In genomic region chr5:104800440-104801048, GRCh38 we compare ENCODE assay signal across 14 cellular contexts.
DNase-seq lines count a peak whose midpoint lies in the region; ATAC-seq, FAIRE-seq and TF ChIP-seq lines count a peak whose summit lies in the region.
"Had no signal": no experiment of that assay in that cellular context is flagged by ENCODE, and none has a peak within 500 bp of the region (broad histone marks: within the 10 kb centered on the region; RNA-seq: fewer than 3 reads in every experiment).

No MANE protein-coding gene starts in this region.

- peak; percentile 37 for TF ChIP-seq RAD21 in GM12878 (IDR thresholded peaks at IDR 0.05; ENCODE audit: insufficient read depth, low read depth, low read length)

- SMC1A ChIA-PET in GM12878 (lab: Charles Lee; ENCODE audit: uncharacterized antibody, unreplicated experiment) = interaction anchor here (0.9 to 1.8 kb wide), 5 partner anchors 12 to 992 kb away, joined by 3 to 8 read pairs (median 4); no protein-coding TSS in a partner anchor

- ATAC-seq in GM12878 (peak; percentile 81), HG02623 (IDR thresholded peaks at IDR 0.05; ENCODE audit: unreplicated experiment) (no peak), Right ventricle myocardium inferior (no peak), HG03520 (IDR thresholded peaks at IDR 0.05; ENCODE audit: unreplicated experiment) (no peak)
- ATAC-seq: natural killer cell treated with Interleukin-12 subunit alpha and Interleukin-12 subunit beta and Interleukin-15 and Interleukin-18, amount 100 ng/mL, for 72 hours had no signal

- intact Hi-C loops in GM12878 (cut with micrococcal nuclease; ENCODE audit: unreplicated experiment) = loop anchor here (2.0 kb wide), 1 partner anchor 454 kb away; no protein-coding TSS in a partner anchor
- intact Hi-C loops in Right ventricle myocardium inferior (cut with DNase I) = no loop called here

- H3F3A ChIP-seq in Loucy (ENCODE audit: low read depth) = no peaks in the 10 kb centered on the region

- TF ChIP-seq POLR2A in GM12878 (IDR thresholded peaks at IDR 0.05; ENCODE audit: low read depth, low read length) = no peak

- no peak overlapping the region for H3K4me3 Mint-ChIP-seq in nephron progenitor cell
- H3K4me3 Mint-ChIP-seq: natural killer cell treated with Interleukin-12 subunit alpha and Interleukin-12 subunit beta and Interleukin-15 and Interleukin-18, amount 100 ng/mL, for 72 hours had no signal

- 7% methylated on average over 4 of the region's 4 CpGs for WGBS in GM12878 (ENCODE audit: insufficient coverage, insufficient replicate concordance, low lambda C conversion rate, missing lambda C conversion rate)

- H3K4me3 ChIP-seq in Loucy (ENCODE audit: low read length, poor library complexity, severe bottlenecking) (no peak overlapping the region), GM12878 (no peak overlapping the region)

- no peaks in the 10 kb centered on the region for H3K9me2 ChIP-seq in Loucy (replicated peaks; ENCODE audit: low read depth, low read length)

- no peak for TF ChIP-seq EP300 in GM12878 (IDR thresholded peaks at IDR 0.05; ENCODE audit: borderline replicate concordance in 1 of 2, control insufficient read depth in 1 of 2, low read depth in 2 of 2, low read length in 2 of 2)

- no peaks in the 10 kb centered on the region for H3K27me3 Mint-ChIP-seq in nephron progenitor cell (ENCODE audit: low read depth, poor library complexity)
- H3K27me3 Mint-ChIP-seq: natural killer cell treated with Interleukin-12 subunit alpha and Interleukin-12 subunit beta and Interleukin-15 and Interleukin-18, amount 100 ng/mL, for 72 hours had no signal

- H3K27ac Mint-ChIP-seq in nephron progenitor cell = no peak overlapping the region
- H3K27ac Mint-ChIP-seq: natural killer cell treated with Interleukin-12 subunit alpha and Interleukin-12 subunit beta and Interleukin-15 and Interleukin-18, amount 100 ng/mL, for 72 hours had no signal

- H3K4me2 ChIP-seq in Loucy (ENCODE audit: low read depth, low read length, poor library complexity, severe bottlenecking) (no peak overlapping the region), GM12878 (ENCODE audit: control insufficient read depth, insufficient read depth) (no peak overlapping the region)

- CTCF ChIA-PET in GM12878 (lab: Yijun Ruan, JAX) = interaction anchor here (0.5 to 3.3 kb wide), 13 partner anchors 8 to 1708 kb away, joined by 3 to 26 read pairs (median 4); no protein-coding TSS in a partner anchor

- RAD21 ChIA-PET in GM12878 (lab: Charles Lee; ENCODE audit: unreplicated experiment) = interaction anchor here (1.1 to 1.6 kb wide), 3 partner anchors 454 to 997 kb away, joined by 3 to 7 read pairs (median 5); no protein-coding TSS in a partner anchor

- H3K9me3 ChIP-seq in Loucy (ENCODE audit: insufficient read depth, low read depth, low read length) (no peaks in the 10 kb centered on the region), GM12878 (replicated peaks; ENCODE audit: control insufficient read depth, insufficient read depth, low read length) (no peaks in the 10 kb centered on the region)

- H2AFZ ChIP-seq in Loucy (ENCODE audit: low read length) (no peak overlapping the region), GM12878 (ENCODE audit: control insufficient read depth, low read depth, low read length) (no peak overlapping the region)

- no TSS peak for BruUV-seq in GM12878 (replicated peaks; lab: Mats Ljungman, UMichigan)

- H3K27ac ChIP-seq in GM12878 (ENCODE audit: control insufficient read depth, insufficient read depth) = no peak overlapping the region

- peak; percentile 52 for TF ChIP-seq CTCF in GM12874 (IDR thresholded peaks at IDR 0.05; ENCODE audit: insufficient read depth, low read depth, low read length)
- peak; percentile 20; the same call in 1 of the 2 replicates for TF ChIP-seq CTCF in Loucy (conservative IDR thresholded peaks at IDR 0.05; ENCODE audit: low read length)
- TF ChIP-seq CTCF in GM12878 (IDR thresholded peaks at IDR 0.05 in 2 of 3, conservative IDR thresholded peaks at IDR 0.05 in 1 of 3; ENCODE audit: control insufficient read depth in 2 of 3, extremely low read depth in 1 of 3, insufficient read depth in 1 of 3, low read depth in 3 of 3, low read length in 3 of 3) = peak; percentile 51 to 76 (median 53)
- no peak for TF ChIP-seq CTCF in nephron progenitor cell (IDR thresholded peaks at IDR 0.05)

- H3K9ac ChIP-seq in Loucy (ENCODE audit: low read depth, low read length, poor library complexity, severe bottlenecking) (no peak overlapping the region), GM12878 (ENCODE audit: control insufficient read depth, insufficient read depth, low read length) (no peak overlapping the region)

- peaks cover 5% of the 10 kb centered on the region for H3K4me1 Mint-ChIP-seq in nephron progenitor cell

- DNase-seq in GM12878 (ENCODE audit: low read depth, low spot score) (no peak), myocyte (ENCODE audit: low read depth) (peak; percentile 1), Right ventricle myocardium inferior (ENCODE audit: missing footprints) (no peak), nephron progenitor cell (no peak)
- DNase-seq: dermis blood vessel endothelial cell; NCI-H446 treated with DMSO at 0.1 percent for 48 hours; stimulated activated CD4-positive, alpha-beta T cell treated with anti-CD3 and anti-CD28 coated beads, Interleukin-1b, Interleukin-23, amount 100 ng/mL, for 48 hours had no signal

- no peaks in the 10 kb centered on the region for H3K36me3 Mint-ChIP-seq in nephron progenitor cell (ENCODE audit: low read depth)

- in situ Hi-C loops in GM12878 (cut with MboI) = no loop called here

- H4K20me1 ChIP-seq in Loucy (ENCODE audit: insufficient read depth, low read length, poor library complexity, severe bottlenecking) = no peaks in the 10 kb centered on the region
- no peaks in the 10 kb centered on the region for H4K20me1 ChIP-seq in GM12878 (ENCODE audit: control insufficient read depth, insufficient read depth)

- H3K27me3 ChIP-seq in Loucy (ENCODE audit: insufficient read depth, low read length, poor library complexity, severe bottlenecking) (no peaks in the 10 kb centered on the region), GM12878 (replicated peaks in 1 of 2; ENCODE audit: control insufficient read depth in 2 of 2, insufficient read depth in 2 of 2, low read length in 1 of 2) (no peaks in the 10 kb centered on the region)

- H3K79me2 ChIP-seq in Loucy (ENCODE audit: insufficient read depth, low read length) = no peaks in the 10 kb centered on the region
- no peaks in the 10 kb centered on the region for H3K79me2 ChIP-seq in GM12878 (ENCODE audit: control insufficient read depth, insufficient read depth, low read length)

- H3K4me1 ChIP-seq in Loucy (ENCODE audit: insufficient read depth, low read length, poor library complexity, severe bottlenecking) = no peaks in the 10 kb centered on the region
- H3K4me1 ChIP-seq in GM12878 (ENCODE audit: control insufficient read depth, insufficient read depth, low read length) = no peaks in the 10 kb centered on the region

- POLR2A ChIA-PET in GM12878 (lab: Charles Lee) = no interaction called here

- H3K36me3 ChIP-seq in Loucy (ENCODE audit: insufficient read depth, low read length) (no peaks in the 10 kb centered on the region), GM12878 (ENCODE audit: control insufficient read depth in 2 of 2, insufficient read depth in 2 of 2, low read length in 1 of 2) (no peaks in the 10 kb centered on the region)

- FAIRE-seq in GM12878 (lab: Jason Lieb, UNC) = no peak
- FAIRE-seq: D721Med, TTC549 had no signal

- peaks cover under 1% of the 10 kb centered on the region for H3K9me3 Mint-ChIP-seq in nephron progenitor cell

TF ChIP-seq in GM12878, 131 proteins besides CTCF, POLR2A, EP300 and RAD21:
- TF ChIP-seq NBN (IDR thresholded peaks at IDR 0.05) (no peak), CHD4 (IDR thresholded peaks at IDR 0.05) (no peak), IRF3 (IDR thresholded peaks at IDR 0.05) (no peak), GATAD2B (conservative IDR thresholded peaks at IDR 0.05; ENCODE audit: low read depth) (no peak), SMC3 (IDR thresholded peaks at IDR 0.05; ENCODE audit: borderline replicate concordance, low read length) (peak; percentile 16; the same call in 1 of the 2 replicates), POU2F2 (IDR thresholded peaks at IDR 0.05; ENCODE audit: borderline replicate concordance, low read depth, low read length) (no peak), ETV6 (conservative IDR thresholded peaks at IDR 0.05 in 1 of 2, IDR thresholded peaks at IDR 0.05 in 1 of 2; ENCODE audit: borderline replicate concordance in 1 of 2, low read depth in 1 of 2) (no peak), IRF4 (IDR thresholded peaks at IDR 0.05; ENCODE audit: low read depth, low read length) (no peak)
